ENCODE assay signal across 1 cellular context in the genomic region with DNA sequence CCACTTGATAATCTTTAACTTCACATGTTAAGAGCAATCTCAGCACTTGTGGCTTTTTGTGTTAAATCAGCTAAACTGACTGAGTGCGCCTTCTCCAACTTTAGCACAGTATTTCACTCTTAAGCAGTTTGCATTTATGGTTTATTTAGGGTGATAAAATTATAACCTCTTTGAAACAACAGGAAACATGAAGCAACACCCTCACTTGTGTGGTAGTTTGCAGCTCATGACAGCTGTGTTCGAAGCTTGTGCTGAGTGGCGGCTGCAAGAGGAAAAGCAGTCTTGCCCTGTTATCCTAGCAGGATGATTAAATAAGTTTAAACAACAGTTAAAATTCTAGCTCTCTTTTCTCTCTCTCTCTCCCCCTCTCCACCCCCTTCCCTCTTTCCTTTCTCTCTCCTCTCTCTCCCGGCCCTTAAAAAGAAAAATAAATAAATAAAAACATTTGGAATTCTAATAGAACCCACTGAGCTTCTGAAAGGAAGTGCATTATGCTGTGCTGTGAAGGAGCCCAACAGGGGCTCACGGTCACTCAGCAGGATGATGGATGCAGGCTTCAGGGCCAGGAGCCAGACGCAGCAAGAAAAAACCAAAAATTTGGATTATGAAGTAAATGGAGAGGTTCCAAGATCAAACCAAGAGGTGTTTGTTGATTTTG.
TF ChIP-seq lines count a peak whose summit lies in the region.

No MANE protein-coding gene starts in this region.

TF ChIP-seq in SK-N-SH treated with all-trans-retinoic acid at 6 μM for 48 hours, 23 proteins besides CTCF, POLR2A, EP300 and RAD21 (continued from another document):
- TF ChIP-seq, protein P1, sequence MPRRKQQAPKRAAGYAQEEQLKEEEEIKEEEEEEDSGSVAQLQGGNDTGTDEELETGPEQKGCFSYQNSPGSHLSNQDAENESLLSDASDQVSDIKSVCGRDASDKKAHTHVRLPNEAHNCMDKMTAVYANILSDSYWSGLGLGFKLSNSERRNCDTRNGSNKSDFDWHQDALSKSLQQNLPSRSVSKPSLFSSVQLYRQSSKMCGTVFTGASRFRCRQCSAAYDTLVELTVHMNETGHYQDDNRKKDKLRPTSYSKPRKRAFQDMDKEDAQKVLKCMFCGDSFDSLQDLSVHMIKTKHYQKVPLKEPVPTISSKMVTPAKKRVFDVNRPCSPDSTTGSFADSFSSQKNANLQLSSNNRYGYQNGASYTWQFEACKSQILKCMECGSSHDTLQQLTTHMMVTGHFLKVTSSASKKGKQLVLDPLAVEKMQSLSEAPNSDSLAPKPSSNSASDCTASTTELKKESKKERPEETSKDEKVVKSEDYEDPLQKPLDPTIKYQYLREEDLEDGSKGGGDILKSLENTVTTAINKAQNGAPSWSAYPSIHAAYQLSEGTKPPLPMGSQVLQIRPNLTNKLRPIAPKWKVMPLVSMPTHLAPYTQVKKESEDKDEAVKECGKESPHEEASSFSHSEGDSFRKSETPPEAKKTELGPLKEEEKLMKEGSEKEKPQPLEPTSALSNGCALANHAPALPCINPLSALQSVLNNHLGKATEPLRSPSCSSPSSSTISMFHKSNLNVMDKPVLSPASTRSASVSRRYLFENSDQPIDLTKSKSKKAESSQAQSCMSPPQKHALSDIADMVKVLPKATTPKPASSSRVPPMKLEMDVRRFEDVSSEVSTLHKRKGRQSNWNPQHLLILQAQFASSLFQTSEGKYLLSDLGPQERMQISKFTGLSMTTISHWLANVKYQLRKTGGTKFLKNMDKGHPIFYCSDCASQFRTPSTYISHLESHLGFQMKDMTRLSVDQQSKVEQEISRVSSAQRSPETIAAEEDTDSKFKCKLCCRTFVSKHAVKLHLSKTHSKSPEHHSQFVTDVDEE (CRISPR knock-in tag; IDR thresholded peaks at IDR 0.05) = no peak
- no peak for TF ChIP-seq ARNTL (CRISPR knock-in tag; IDR thresholded peaks at IDR 0.05; ENCODE audit: borderline replicate concordance, low read depth)
- TF ChIP-seq ESRRG (CRISPR knock-in tag; IDR thresholded peaks at IDR 0.05) = no peak
- TF ChIP-seq ZNF565 (CRISPR knock-in tag; conservative IDR thresholded peaks at IDR 0.05; ENCODE audit: low read depth) = no peak
